ENCODE assay signal across 9 cellular contexts in the genomic region with DNA sequence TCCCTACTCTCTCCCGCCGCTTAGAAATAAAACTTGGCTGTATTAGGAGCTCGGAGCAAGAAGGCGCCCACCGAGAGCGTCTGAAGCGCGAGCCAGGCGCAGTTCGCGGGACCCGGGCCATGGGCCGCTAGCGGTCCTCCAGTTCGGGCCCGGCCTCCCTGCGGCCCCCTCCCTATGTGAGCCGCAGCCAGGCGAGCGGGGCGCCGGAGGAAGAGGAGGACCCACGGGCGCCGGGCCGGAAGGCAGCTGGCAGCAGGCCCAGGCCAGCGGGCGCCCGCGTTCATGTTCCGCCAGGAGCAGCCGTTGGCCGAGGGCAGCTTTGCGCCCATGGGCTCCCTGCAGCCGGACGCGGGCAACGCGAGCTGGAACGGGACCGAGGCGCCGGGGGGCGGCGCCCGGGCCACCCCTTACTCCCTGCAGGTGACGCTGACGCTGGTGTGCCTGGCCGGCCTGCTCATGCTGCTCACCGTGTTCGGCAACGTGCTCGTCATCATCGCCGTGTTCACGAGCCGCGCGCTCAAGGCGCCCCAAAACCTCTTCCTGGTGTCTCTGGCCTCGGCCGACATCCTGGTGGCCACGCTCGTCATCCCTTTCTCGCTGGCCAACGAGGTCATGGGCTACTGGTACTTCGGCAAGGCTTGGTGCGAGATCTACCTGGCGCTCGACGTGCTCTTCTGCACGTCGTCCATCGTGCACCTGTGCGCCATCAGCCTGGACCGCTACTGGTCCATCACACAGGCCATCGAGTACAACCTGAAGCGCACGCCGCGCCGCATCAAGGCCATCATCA. TPM values are rescaled to one million over a fixed set of nuclear protein-coding genes. Genes with fewer than 3 reads are reported as not detected.
DNase-seq lines count a peak whose midpoint lies in the region; ATAC-seq, FAIRE-seq and TF ChIP-seq lines count a peak whose summit lies in the region.
"Had no signal": no experiment of that assay in that cellular context is flagged by ENCODE, and none has a peak within 500 bp of the region (broad histone marks: within the 10 kb centered on the region; RNA-seq: fewer than 3 reads in every experiment).

No MANE protein-coding gene starts in this region.

- H3K27me3 ChIP-seq in PC-3 (ENCODE audit: low read length), result peaks cover 34% of the 10 kb centered on the region
- H3K27me3 ChIP-seq in H1 (replicated peaks in 1 of 4; ENCODE audit: control insufficient read depth in 3 of 4, extremely low read depth in 1 of 4, insufficient read depth in 3 of 4, low read length in 3 of 4), result peaks cover 12 to 27% (median 24%) of the 10 kb centered on the region in 4 experiments

- no peak overlapping the region for H3K27ac Mint-ChIP-seq in natural killer cell

- H3K9me3 ChIP-seq in PC-3 (ENCODE audit: low read length) (no peaks in the 10 kb centered on the region), H1 (ENCODE audit: insufficient read depth in 2 of 2, low read depth in 1 of 2, low read length in 1 of 2) (peaks cover 0 to 14% of the 10 kb centered on the region in 2 experiments; a peak in 1 of 4 replicates)

- TF ChIP-seq POLR2A in H1 (IDR thresholded peaks at IDR 0.05; ENCODE audit: control extremely low read depth in 1 of 2, low read depth in 2 of 2, low read length in 2 of 2), result no peak

- ATAC-seq in PC-3 (no peak), natural killer cell (peak in 1 of 3 donors; percentile 29), GM19328 (IDR thresholded peaks at IDR 0.05; ENCODE audit: unreplicated experiment) (no peak)

- TF ChIP-seq EP300 in H1 (IDR thresholded peaks at IDR 0.05; ENCODE audit: borderline replicate concordance in 1 of 2, low read depth in 2 of 2, low read length in 2 of 2), result no peak

- H4K5ac ChIP-seq in H1 (ENCODE audit: insufficient read length, low read depth, low read length), result no peak overlapping the region

- H4K20me1 ChIP-seq in PC-3 (ENCODE audit: low read length) (no peaks in the 10 kb centered on the region), H1 (replicated peaks in 1 of 2; ENCODE audit: control insufficient read depth in 1 of 2, insufficient read depth in 2 of 2, low read length in 2 of 2) (peaks cover 0 to 2% of the 10 kb centered on the region in 2 experiments)

- H2BK15ac ChIP-seq in H1 (ENCODE audit: low read length), result 0 out of 2 replicates have a peak overlapping the region, but pooled peaks have one; percentile 5

- no peak overlapping the region for H3K56ac ChIP-seq in H1 (replicated peaks; ENCODE audit: insufficient read length, low read depth, low read length)

- no peak overlapping the region for H2BK20ac ChIP-seq in H1 (ENCODE audit: low read length)

- H3K23ac ChIP-seq in H1 (ENCODE audit: insufficient read length), result no peak overlapping the region

- H3K23me2 ChIP-seq in H1 (ENCODE audit: low read depth, low read length), result no peaks in the 10 kb centered on the region; the same call in 1 of the 2 replicates

- H3K14ac ChIP-seq in H1 (ENCODE audit: insufficient read length), result no peak overlapping the region

- DNase-seq in DMS79 treated with DMSO at 0.1 percent for 48 hours (lab: John Stamatoyannopoulos, UW), result peak; percentile 5
- DNase-seq in PC-3, result no peak
- DNase-seq in H1 (ENCODE audit: low read depth in 1 of 2, low spot score in 2 of 2), result peak in 1 of 2 experiments; percentile 66
- DNase-seq in natural killer cell, result no peak
- no peak for DNase-seq in NCI-H2171 treated with DMSO at 0.1 percent for 48 hours (lab: John Stamatoyannopoulos, UW)
- DNase-seq in NK-92 (lab: John Stamatoyannopoulos, UW; ENCODE audit: unreplicated experiment), result no peak
- no peak for DNase-seq in hippocampal formation (lab: John Stamatoyannopoulos, UW)

- no peaks in the 10 kb centered on the region for H3K79me2 ChIP-seq in PC-3 (ENCODE audit: low read length)
- H3K79me2 ChIP-seq in H1 (ENCODE audit: control insufficient read depth in 1 of 2, insufficient read depth in 2 of 2, low read length in 2 of 2), result no peaks in the 10 kb centered on the region

- peaks cover 4 to 5% of the 10 kb centered on the region in 2 donors for H3K4me1 Mint-ChIP-seq in natural killer cell

- no peak for FAIRE-seq in H1 (lab: Jason Lieb, UNC)
- FAIRE-seq: endometrium had no signal

- peak overlapping the region; percentile 85; the same call in 1 of the 2 replicates for H2AFZ ChIP-seq in PC-3 (ENCODE audit: low read length)
- H2AFZ ChIP-seq in H1 (ENCODE audit: low read length), result no peak overlapping the region

- peak overlapping the region; percentile 45 for H3K4me3 Mint-ChIP-seq in natural killer cell

- H3K27me3 Mint-ChIP-seq in natural killer cell (ENCODE audit: low read depth in 2 of 2), result peaks cover 47 to 49% of the 10 kb centered on the region in 2 donors

- POLR2A ChIA-PET in PC-3 (lab: Charles Lee; ENCODE audit: unreplicated experiment), result no interaction called here
- POLR2A ChIA-PET in H1 (lab: Charles Lee; ENCODE audit: partially characterized antibody), result interaction anchor here (0.8 to 0.9 kb wide), 2 partner anchors 10 to 52 kb away, joined by 3 to 6 read pairs; no protein-coding TSS in a partner anchor

- CTCF ChIA-PET in PC-3 (lab: Charles Lee), result no interaction called here
- CTCF ChIA-PET in H1 (lab: Charles Lee; ENCODE audit: partially characterized antibody), result interaction anchor here (0.6 to 6.8 kb wide), 21 partner anchors 8 to 575 kb away, joined by 3 to 83 read pairs (median 6); no protein-coding TSS in a partner anchor

- peak overlapping the region; percentile 89; the same call in 1 of the 2 replicates for H2BK12ac ChIP-seq in H1 (ENCODE audit: low read depth, low read length)

- H3K18ac ChIP-seq in H1 (ENCODE audit: extremely low read depth, low read length), result peak overlapping the region; percentile 71; the same call in 1 of the 2 replicates

- H4K8ac ChIP-seq in H1 (ENCODE audit: extremely low read depth, insufficient read depth, low read length), result no peak overlapping the region

- TF ChIP-seq CTCF in PC-3 (conservative IDR thresholded peaks at IDR 0.05; ENCODE audit: low read depth, low read length) (no peak), H1 (IDR thresholded peaks at IDR 0.05; ENCODE audit: control extremely low read depth in 1 of 3, insufficient read depth in 1 of 3, low read depth in 1 of 3, low read length in 3 of 3) (0 out of 4 replicates have a peak, but pooled peaks of 1 of the 3 experiments have one; percentile 0), natural killer cell (IDR thresholded peaks at IDR 0.05) (no peak)

- H3F3A ChIP-seq in PC-3 (ENCODE audit: low read length, unreplicated experiment), result no peaks in the 10 kb centered on the region

- no peak overlapping the region for H3K4ac ChIP-seq in H1 (replicated peaks; ENCODE audit: insufficient read length, low read depth, low read length)

- no peaks in the 10 kb centered on the region for H3K79me1 ChIP-seq in H1 (ENCODE audit: low read depth, low read length)

- H3K9ac ChIP-seq in PC-3 (ENCODE audit: low read length) (no peak overlapping the region), H1 (replicated peaks in 1 of 4; ENCODE audit: extremely low read depth in 1 of 4, low read depth in 3 of 4, low read length in 3 of 4) (no peak overlapping the region)

- H3K4me3 ChIP-seq in PC-3 (ENCODE audit: low read length) (peak overlapping the region; percentile 68; the same call in 1 of the 2 replicates), H1 (ENCODE audit: extremely low read depth in 1 of 4, insufficient read depth in 2 of 4, low read depth in 3 of 4, low read length in 4 of 4) (peak overlapping the region; percentile 44 to 75 (median 70))

- H3K4me2 ChIP-seq in PC-3 (ENCODE audit: low read length), result peak overlapping the region; percentile 96
- peak overlapping the region; percentile 48 to 88 for H3K4me2 ChIP-seq in H1 (ENCODE audit: insufficient read depth in 1 of 2, low read depth in 2 of 2, low read length in 2 of 2)

- WGBS in H1 (ENCODE audit: extremely low coverage in 1 of 2, insufficient coverage in 1 of 2, insufficient read length in 1 of 2, insufficient replicate concordance in 2 of 2, low coverage in 1 of 2, low lambda C conversion rate in 2 of 2, missing lambda C conversion rate in 1 of 2), 2 experiments, result 46% methylated on average over 67 of the region's 82 CpGs; no CpG with 5 or more reads in 1 of the 2 experiments

- H2BK120ac ChIP-seq in H1 (replicated peaks; ENCODE audit: low read depth, low read length), result no peak overlapping the region

- H3K36me3 ChIP-seq in PC-3 (ENCODE audit: low read depth, low read length) (no peaks in the 10 kb centered on the region), H1 (ENCODE audit: control insufficient read depth in 2 of 4, insufficient read depth in 4 of 4, low read length in 3 of 4) (peaks cover 0 to 13% (median 0%) of the 10 kb centered on the region in 4 experiments; a peak in 1 of 8 replicates)

- H3K4me1 ChIP-seq in PC-3 (ENCODE audit: insufficient read depth, low read length) (peaks cover 5% of the 10 kb centered on the region; the same call in 1 of the 2 replicates), H1 (replicated peaks in 1 of 4; ENCODE audit: control insufficient read depth in 3 of 4, insufficient read depth in 4 of 4, low read length in 3 of 4) (peaks cover 2 to 16% (median 9%) of the 10 kb centered on the region in 4 experiments)

- no peaks in the 10 kb centered on the region for H3K9me3 Mint-ChIP-seq in natural killer cell

- no peak overlapping the region for H2AK5ac ChIP-seq in H1 (ENCODE audit: low read depth, low read length)

- H2BK5ac ChIP-seq in H1 (ENCODE audit: low read depth, low read length), result no peak overlapping the region

- TF ChIP-seq RAD21 in H1 (IDR thresholded peaks at IDR 0.05 in 1 of 2, conservative IDR thresholded peaks at IDR 0.05 in 1 of 2; ENCODE audit: low read depth in 2 of 2, low read length in 2 of 2), result no peak; a peak in 1 of 4 replicates

- intact Hi-C loops in PC-3 (cut with micrococcal nuclease), result loop anchor here (5.0 kb wide), 1 partner anchor 244 kb away; no protein-coding TSS in a partner anchor
- intact Hi-C loops in natural killer cell (cut with micrococcal nuclease), result no loop called here

- H3K27ac ChIP-seq in PC-3 (ENCODE audit: low read length) (no peak overlapping the region), H1 (ENCODE audit: low read depth, low read length) (no peak overlapping the region)

- peaks cover 16% of the 10 kb centered on the region for H3K36me3 Mint-ChIP-seq in natural killer cell

- no peak overlapping the region for H4K91ac ChIP-seq in H1 (replicated peaks; ENCODE audit: insufficient read length, low read length)

- H3K9me2 ChIP-seq in PC-3 (replicated peaks; ENCODE audit: low read length), result no peaks in the 10 kb centered on the region

- BruUV-seq in PC-3 (replicated peaks; lab: Mats Ljungman, UMichigan), result no TSS peak

RNA-seq across cellular contexts. Expression of a gene that starts 1.1 kb away (rescaled TPM):
- total RNA-seq in PC-3 (2014; rRNA removed) (not detected in 2 replicates), natural killer cell (under 1 TPM in 2 of 3 donors, not detected in 1; 0.07 to 0.28 TPM)
- total RNA-seq in H1 (2021; fragmentation: NEBNext Ultra II Directional; extraction: Animal tissue kit (Norgen Biotek cat#: 25700)), result 5.9 and 7.3 TPM in 2 replicates
- polyA plus RNA-seq in H1 (2011; rRNA removed), result 6.2 and 7.6 TPM in 2 replicates
- polyA plus RNA-seq in H1 (2011; cell fraction: cytosol; rRNA removed), result 3.6 TPM
- polyA plus RNA-seq in H1 (2011; cell fraction: nucleus; rRNA removed), result 4.1 TPM
- 3.0 to 5.4 TPM (median 4.6 TPM) in 4 replicates for polyA plus RNA-seq in H1 (2012, experiment 1 of 2)
- 4.8 TPM for polyA plus RNA-seq in H1 (2012, experiment 2 of 2)
- polyA plus RNA-seq in H1 (2013, experiment 1 of 2), result 1.8 TPM
- polyA plus RNA-seq in H1 (2013, experiment 2 of 2), result 1.4 TPM
- polyA minus RNA-seq in H1 (2011; rRNA and poly(A)+ RNA removed), result 3.2 and 4.5 TPM in 2 replicates
- polyA minus RNA-seq in H1 (2011; cell fraction: cytosol; rRNA and poly(A)+ RNA removed), result 5.2 TPM
- 6.1 TPM for polyA minus RNA-seq in H1 (2011; cell fraction: nucleus; rRNA and poly(A)+ RNA removed)
